Comparison of ENCODE assay signal across 20 cellular contexts in the genomic region with DNA sequence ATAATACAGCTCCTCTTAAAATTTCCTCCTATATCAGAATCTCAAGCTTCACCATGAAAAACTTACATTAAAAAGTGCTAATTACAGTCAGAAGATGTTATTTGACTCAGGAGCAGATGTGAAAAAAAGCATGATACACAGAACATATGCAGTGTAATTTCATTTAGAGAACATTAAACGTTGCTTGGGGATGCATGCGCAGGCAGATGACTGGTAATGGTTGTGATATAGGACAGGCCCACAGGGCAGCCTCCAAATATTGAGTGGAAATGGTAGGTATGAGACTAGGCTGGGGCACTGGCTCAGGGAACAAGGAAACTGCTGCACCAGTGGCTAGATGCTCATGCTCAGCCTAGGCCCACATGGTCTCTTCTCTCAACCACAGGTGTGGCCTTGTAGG.
DNase-seq lines count a peak whose midpoint lies in the region; ATAC-seq, FAIRE-seq and TF ChIP-seq lines count a peak whose summit lies in the region.
"Had no signal": no experiment of that assay in that cellular context is flagged by ENCODE, and none has a peak within 500 bp of the region (broad histone marks: within the 10 kb centered on the region; RNA-seq: fewer than 3 reads in every experiment).

No MANE protein-coding gene starts in this region.

- H4K20me1 ChIP-seq in K562 (replicated peaks; ENCODE audit: control insufficient read depth, insufficient read depth, low read length): no peaks in the 10 kb centered on the region

- no peak overlapping the region for H2AFZ ChIP-seq in K562 (ENCODE audit: low read depth, low read length)

- POLR2A ChIA-PET in K562 (lab: Yijun Ruan, JAX): interaction anchor here (0.7 to 2.5 kb wide), 2 partner anchors 11 kb away, joined by 3 to 13 read pairs; no protein-coding TSS in a partner anchor

- no peaks in the 10 kb centered on the region for H3K4me1 Mint-ChIP-seq in activated naive CD4-positive, alpha-beta T cell treated with anti-CD3 and anti-CD28 coated beads for 36 hours (ENCODE audit: low read depth)
- no peaks in the 10 kb centered on the region for H3K4me1 Mint-ChIP-seq in stimulated activated effector memory CD8-positive, alpha-beta T cell treated with anti-CD3 and anti-CD28 coated beads, Interleukin-12 subunit alpha, Interleukin-12 subunit beta, amount 100 ng/mL, for 72 hours

- H3K9ac ChIP-seq in K562 (ENCODE audit: insufficient read depth in 1 of 2, low read depth in 2 of 2, low read length in 2 of 2): no peak overlapping the region
- H3K9ac ChIP-seq: BLaER1 had no signal

- H3K4me1 ChIP-seq in K562 (replicated peaks in 1 of 2; ENCODE audit: control insufficient read depth in 2 of 2, insufficient read depth in 2 of 2, low read length in 2 of 2) (no peaks in the 10 kb centered on the region), right atrium auricular region (no peaks in the 10 kb centered on the region)
- H3K4me1 ChIP-seq: BLaER1 had no signal

- no peak for TF ChIP-seq RAD21 in K562 (CRISPR knock-in tag; conservative IDR thresholded peaks at IDR 0.05 in 1 of 2, IDR thresholded peaks at IDR 0.05 in 1 of 2)

- H3K9me1 ChIP-seq in K562 (ENCODE audit: control insufficient read depth, insufficient read depth, low read length): no peaks in the 10 kb centered on the region

- peaks cover 5 to 8% of the 10 kb centered on the region in 2 donors for H3K9me3 Mint-ChIP-seq in activated naive CD4-positive, alpha-beta T cell treated with anti-CD3 and anti-CD28 coated beads, Interleukin-2, amount 50 U/mL, for 72 hours
- peaks cover 4% of the 10 kb centered on the region for H3K9me3 Mint-ChIP-seq in activated naive CD4-positive, alpha-beta T cell treated with anti-CD3 and anti-CD28 coated beads for 36 hours
- H3K9me3 Mint-ChIP-seq in stimulated activated effector memory CD8-positive, alpha-beta T cell treated with anti-CD3 and anti-CD28 coated beads, Interleukin-12 subunit alpha, Interleukin-12 subunit beta, amount 100 ng/mL, for 72 hours: peaks cover 2% of the 10 kb centered on the region

- no peaks in the 10 kb centered on the region for H3K27me3 Mint-ChIP-seq in activated naive CD4-positive, alpha-beta T cell treated with anti-CD3 and anti-CD28 coated beads for 36 hours (ENCODE audit: low read depth)
- H3K27me3 Mint-ChIP-seq: CD4-positive, alpha-beta memory T cell had no signal

- H3K9me3 ChIP-seq in K562 (replicated peaks; ENCODE audit: control insufficient read depth, insufficient read depth, low read depth, low read length): no peaks in the 10 kb centered on the region
- no peaks in the 10 kb centered on the region for H3K9me3 ChIP-seq in right atrium auricular region
- H3K9me3 ChIP-seq: MG63 had no signal

- H3K36me3 ChIP-seq in K562 (ENCODE audit: control insufficient read depth, insufficient read depth, low read length): peaks cover 72% of the 10 kb centered on the region
- H3K36me3 ChIP-seq in right atrium auricular region: peaks cover 59% of the 10 kb centered on the region

- H3K4me3 ChIP-seq in K562 (no peak overlapping the region), right atrium auricular region (no peak overlapping the region)
- H3K4me3 ChIP-seq: BLaER1, GM12878, MG63 had no signal

- no peak for FAIRE-seq in K562 (lab: Jason Lieb, UNC)
- FAIRE-seq: GM12878 had no signal

- peak overlapping the region; percentile 48 to 58 for H3K27ac Mint-ChIP-seq in activated naive CD4-positive, alpha-beta T cell treated with anti-CD3 and anti-CD28 coated beads, Interleukin-2, amount 50 U/mL, for 72 hours
- H3K27ac Mint-ChIP-seq in activated naive CD4-positive, alpha-beta T cell treated with anti-CD3 and anti-CD28 coated beads for 36 hours: no peak overlapping the region
- H3K27ac Mint-ChIP-seq in stimulated activated effector memory CD8-positive, alpha-beta T cell treated with anti-CD3 and anti-CD28 coated beads, Interleukin-12 subunit alpha, Interleukin-12 subunit beta, amount 100 ng/mL, for 72 hours: peak overlapping the region; percentile 9

- ATAC-seq in activated naive CD4-positive, alpha-beta T cell treated with anti-CD3 and anti-CD28 coated beads, Interleukin-2, amount 50 U/mL, for 72 hours: no peak
- ATAC-seq in K562: peak; percentile 21; the same call in 2 of the 3 replicates
- no peak for ATAC-seq in stimulated activated effector memory CD8-positive, alpha-beta T cell treated with anti-CD3 and anti-CD28 coated beads, Interleukin-12 subunit alpha, Interleukin-12 subunit beta, amount 100 ng/mL, for 72 hours
- ATAC-seq: GM12878 had no signal

- H3K4me2 ChIP-seq in K562 (ENCODE audit: insufficient read depth, low read length): no peak overlapping the region
- H3K4me2 ChIP-seq: BLaER1 had no signal

- no peak for DNase-seq in activated naive CD4-positive, alpha-beta T cell treated with anti-CD3 and anti-CD28 coated beads, Interleukin-2, amount 50 U/mL, for 72 hours (ENCODE audit: low spot score in 2 of 2)
- no peak for DNase-seq in activated naive CD4-positive, alpha-beta T cell treated with anti-CD3 and anti-CD28 coated beads for 36 hours
- DNase-seq in SK-N-DZ (ENCODE audit: low spot score): peak; percentile 50
- no peak for DNase-seq in K562 (ENCODE audit: extremely low read depth in 1 of 4, low spot score in 3 of 4)
- DNase-seq in stimulated activated effector memory CD8-positive, alpha-beta T cell treated with anti-CD3 and anti-CD28 coated beads, Interleukin-12 subunit alpha, Interleukin-12 subunit beta, amount 100 ng/mL, for 72 hours (ENCODE audit: low spot score in 2 of 2): no peak
- DNase-seq in right atrium auricular region (ENCODE audit: low spot score): no peak
- no peak for DNase-seq in RKO (ENCODE audit: low spot score)
- DNase-seq: CD4-positive, alpha-beta memory T cell; DND-41; H7; Kasumi-1; MG63; NCI-H1417; NCI-H187; NCI-H2107; NCI-H446 treated with DMSO at 0.1 percent for 48 hours; NCI-H526 treated with DMSO at 0.1 percent for 48 hours; Right ventricle myocardium superior had no signal

- BruUV-seq in K562 (replicated peaks; lab: Mats Ljungman, UMichigan): no TSS peak

- in situ Hi-C loops in K562 (cut with MboI): no loop called here

- TF ChIP-seq CTCF in K562 (IDR thresholded peaks at IDR 0.05 in 2 of 3, conservative IDR thresholded peaks at IDR 0.05 in 1 of 3; ENCODE audit: insufficient read depth in 2 of 3, low read depth in 1 of 3, low read length in 3 of 3): no peak
- TF ChIP-seq CTCF in right atrium auricular region (IDR thresholded peaks at IDR 0.05): no peak

- H3K27me3 ChIP-seq in K562 (ENCODE audit: control insufficient read depth in 2 of 2, insufficient read depth in 2 of 2, low read length in 2 of 2): no peaks in the 10 kb centered on the region
- no peaks in the 10 kb centered on the region for H3K27me3 ChIP-seq in right atrium auricular region
- H3K27me3 ChIP-seq: BLaER1, MG63 had no signal

- 82% methylated on average over 2 of the region's 2 CpGs for WGBS in K562 (ENCODE audit: insufficient coverage, low coverage, missing lambda C conversion rate)

- CTCF ChIA-PET in activated naive CD4-positive, alpha-beta T cell treated with anti-CD3 and anti-CD28 coated beads for 36 hours (lab: Charles Lee): no interaction called here
- CTCF ChIA-PET in K562 (lab: Yijun Ruan, JAX; ENCODE audit: low intra/inter-chr PET ratio): interaction anchor here (0.6 kb wide), 1 partner anchor 218 kb away, joined by 4 read pairs; no protein-coding TSS in a partner anchor

- peaks cover 36 to 55% of the 10 kb centered on the region in 2 donors for H3K36me3 Mint-ChIP-seq in activated naive CD4-positive, alpha-beta T cell treated with anti-CD3 and anti-CD28 coated beads, Interleukin-2, amount 50 U/mL, for 72 hours
- H3K36me3 Mint-ChIP-seq in activated naive CD4-positive, alpha-beta T cell treated with anti-CD3 and anti-CD28 coated beads for 36 hours (ENCODE audit: low read depth): peaks cover 64% of the 10 kb centered on the region
- peaks cover 88% of the 10 kb centered on the region for H3K36me3 Mint-ChIP-seq in stimulated activated effector memory CD8-positive, alpha-beta T cell treated with anti-CD3 and anti-CD28 coated beads, Interleukin-12 subunit alpha, Interleukin-12 subunit beta, amount 100 ng/mL, for 72 hours

- no peak overlapping the region for H3K27ac ChIP-seq in K562 (ENCODE audit: extremely low read depth, low read depth, low read length)
- H3K27ac ChIP-seq in right atrium auricular region: no peak overlapping the region
- H3K27ac ChIP-seq: BLaER1 had no signal

- intact Hi-C loops in activated naive CD4-positive, alpha-beta T cell treated with anti-CD3 and anti-CD28 coated beads for 36 hours (cut with micrococcal nuclease): no loop called here
- intact Hi-C loops in K562 (cut with micrococcal nuclease): no loop called here

- no peak overlapping the region for H3K4me3 Mint-ChIP-seq in activated naive CD4-positive, alpha-beta T cell treated with anti-CD3 and anti-CD28 coated beads for 36 hours
- H3K4me3 Mint-ChIP-seq in stimulated activated effector memory CD8-positive, alpha-beta T cell treated with anti-CD3 and anti-CD28 coated beads, Interleukin-12 subunit alpha, Interleukin-12 subunit beta, amount 100 ng/mL, for 72 hours: no peak overlapping the region
- H3K4me3 Mint-ChIP-seq: CD4-positive, alpha-beta memory T cell had no signal

- TF ChIP-seq POLR2A in K562 (conservative IDR thresholded peaks at IDR 0.05): no peak

- peaks cover 14% of the 10 kb centered on the region for H3K79me2 ChIP-seq in K562 (ENCODE audit: control insufficient read depth, insufficient read depth, low read length)

- TF ChIP-seq EP300 in K562 (IDR thresholded peaks at IDR 0.05; ENCODE audit: low read length): no peak

TF ChIP-seq in K562, 482 proteins besides CTCF, POLR2A, EP300 and RAD21:
- TF ChIP-seq HDAC2 (IDR thresholded peaks at IDR 0.05): no peak
